ENCODE assay signal across 15 cellular contexts in the genomic region with DNA sequence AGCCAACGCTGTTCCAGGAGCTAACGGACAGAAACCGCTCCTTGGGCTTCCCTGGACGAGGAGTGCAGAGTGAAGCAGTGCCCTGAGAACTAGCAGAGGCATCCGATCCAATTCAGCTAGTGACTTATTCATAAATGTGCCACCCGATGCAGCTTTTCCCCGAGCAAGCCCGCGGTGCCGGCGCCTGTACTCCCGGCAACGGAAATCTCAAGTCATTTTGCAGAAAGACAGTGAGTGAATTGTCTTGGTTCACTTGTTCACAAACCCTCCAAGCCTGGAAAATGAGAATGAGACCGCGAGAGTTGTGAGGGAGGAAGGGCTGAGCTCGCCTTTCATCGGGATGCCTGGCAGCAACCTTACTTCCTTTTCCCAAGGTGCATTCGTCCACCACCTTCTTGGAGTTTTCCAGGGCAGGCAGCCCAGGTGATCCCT.
DNase-seq lines count a peak whose midpoint lies in the region; ATAC-seq and TF ChIP-seq lines count a peak whose summit lies in the region.
"Had no signal": no experiment of that assay in that cellular context is flagged by ENCODE, and none has a peak within 500 bp of the region (broad histone marks: within the 10 kb centered on the region; RNA-seq: fewer than 3 reads in every experiment).

No MANE protein-coding gene starts in this region.

- ATAC-seq in HG03565 (IDR thresholded peaks at IDR 0.05; ENCODE audit: unreplicated experiment): no peak
- no peak for ATAC-seq in GM18873 (IDR thresholded peaks at IDR 0.05; ENCODE audit: low FRiP score, unreplicated experiment)
- ATAC-seq in HG03521 (IDR thresholded peaks at IDR 0.05; ENCODE audit: unreplicated experiment): no peak
- ATAC-seq: activated CD8-positive, alpha-beta T cell treated with anti-CD3 and anti-CD28 coated beads, Interleukin-2, amount 10 ng/mL, durations not matched to agents 7 days and 5 days had no signal

- H3K27ac ChIP-seq in VCaP: peak overlapping the region; percentile 6; the same call in 1 of the 2 replicates
- H3K27ac ChIP-seq: right atrium auricular region had no signal

- TF ChIP-seq CTCF in VCaP (conservative IDR thresholded peaks at IDR 0.05): no peak

- DNase-seq in C1 segment of cervical spinal cord (lab: John Stamatoyannopoulos, UW) (peak in 8 of 14 donors; percentile 22 to 84 (median 46)), islet precursor cell (peak; percentile 52), pons (ENCODE audit: low spot score) (peak; percentile 79), NCI-H2081 treated with DMSO at 0.1 percent for 48 hours (lab: John Stamatoyannopoulos, UW) (no peak)
- DNase-seq: activated CD8-positive, alpha-beta T cell treated with anti-CD3 and anti-CD28 coated beads, Interleukin-2, amount 10 ng/mL, durations not matched to agents 7 days and 5 days; immature natural killer cell; NCI-H2171 treated with DMSO at 0.1 percent for 48 hours; SIG-M5; stimulated activated CD4-positive, alpha-beta T cell treated with anti-CD3 and anti-CD28 coated beads, Interleukin-4, amount 100 ng/mL, for 1 hour; T1000 had no signal
